ENCODE assay signal across 1 cellular context in genomic region chr17:61621317-61621716, GRCh38.
TF ChIP-seq lines count a peak whose summit lies in the region.

No MANE protein-coding gene starts in this region.

TF ChIP-seq in HepG2, 621 proteins besides CTCF, POLR2A, EP300 and RAD21 (continued from another document):
- peak; percentile 54 for TF ChIP-seq ZNF18 (CRISPR knock-in tag; IDR thresholded peaks at IDR 0.05; ENCODE audit: insufficient replicate concordance)
- 0 out of 2 replicates have a peak, but pooled peaks have one; percentile 14 for TF ChIP-seq HNF4G (IDR thresholded peaks at IDR 0.05; ENCODE audit: borderline replicate concordance, low read depth, low read length)
- no peak for TF ChIP-seq HNF4G (CRISPR knock-in tag; IDR thresholded peaks at IDR 0.05; ENCODE audit: borderline replicate concordance, low read depth)
- peak; percentile 37; the same call in 1 of the 2 replicates for TF ChIP-seq HNF4A (CRISPR knock-in tag; IDR thresholded peaks at IDR 0.05)
- 0 out of 2 replicates have a peak, but pooled peaks have one; percentile 18 for TF ChIP-seq ZNF292 (CRISPR knock-in tag; IDR thresholded peaks at IDR 0.05; ENCODE audit: borderline replicate concordance, low read depth)
